ENCODE assay signal across 1 cellular context in the genomic region with DNA sequence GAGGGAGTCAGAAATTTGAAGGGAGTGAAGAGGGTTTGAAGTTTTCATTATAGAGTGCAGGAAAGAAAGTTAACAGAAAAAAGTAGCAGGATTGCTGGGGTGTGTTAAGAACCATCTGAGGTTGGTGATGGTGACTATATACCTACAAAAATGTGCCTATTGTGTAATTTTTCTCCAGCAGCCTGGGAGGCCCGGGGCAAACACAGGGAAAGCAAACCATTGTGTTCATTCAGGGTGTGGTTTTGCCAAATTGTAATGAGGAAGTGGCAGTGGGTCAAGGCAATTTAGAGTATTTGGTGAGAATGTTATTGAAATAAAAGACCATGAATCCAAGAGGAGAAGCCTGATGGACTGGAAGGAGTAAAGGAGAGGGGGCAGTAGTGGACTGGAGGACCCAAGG.
TF ChIP-seq lines count a peak whose summit lies in the region.

No MANE protein-coding gene starts in this region.

TF ChIP-seq in WTC11, 78 proteins besides CTCF, POLR2A, EP300 and RAD21 (continued from another document):
- TF ChIP-seq ZNF281 (CRISPR knock-in tag; IDR thresholded peaks at IDR 0.05) (no peak), NFE2L1 (CRISPR knock-in tag; IDR thresholded peaks at IDR 0.05) (no peak), PRDM15 (CRISPR knock-in tag; IDR thresholded peaks at IDR 0.05) (no peak)
